9 cellular contexts compared by ENCODE assay signal in genomic region chr3:186929676-186930075, GRCh38. TPM values are rescaled to one million over a fixed set of nuclear protein-coding genes. Genes with fewer than 3 reads are reported as not detected.
DNase-seq lines count a peak whose midpoint lies in the region; ATAC-seq and TF ChIP-seq lines count a peak whose summit lies in the region.
"Had no signal": no experiment of that assay in that cellular context is flagged by ENCODE, and none has a peak within 500 bp of the region (broad histone marks: within the 10 kb centered on the region; RNA-seq: fewer than 3 reads in every experiment).

No MANE protein-coding gene starts in this region.

- H3K27ac ChIP-seq in DOHH2 (ENCODE audit: low read depth, low read length) = no peak overlapping the region
- H3K27ac ChIP-seq in Panc1 (ENCODE audit: low read length) = no peak overlapping the region
- peak overlapping the region; percentile 21 for H3K27ac ChIP-seq in epithelial cell of prostate
- H3K27ac ChIP-seq in ovary = no peak overlapping the region
- H3K27ac ChIP-seq: SJSA1 had no signal

- H3K4me1 ChIP-seq in DOHH2 (ENCODE audit: control insufficient read depth, low read length) (peaks cover 56% of the 10 kb centered on the region), Panc1 (ENCODE audit: control insufficient read depth, insufficient read depth, low read length) (peaks cover 11% of the 10 kb centered on the region), ovary (ENCODE audit: insufficient read depth) (peaks cover 4% of the 10 kb centered on the region)

- peak overlapping the region; percentile 91 for H3K4me3 ChIP-seq in DOHH2 (ENCODE audit: low read length)
- peak overlapping the region; percentile 55 to 61; a peak in 3 of 4 replicates for H3K4me3 ChIP-seq in Panc1 (ENCODE audit: low read depth in 2 of 2, low read length in 2 of 2)
- peak overlapping the region; percentile 50 for H3K4me3 ChIP-seq in ovary

- BruUV-seq in Panc1 (replicated peaks; lab: Mats Ljungman, UMichigan) = no TSS peak

- H3K9me3 ChIP-seq in DOHH2 (ENCODE audit: control insufficient read depth, insufficient read depth, low read length) (no peaks in the 10 kb centered on the region), Panc1 (ENCODE audit: control insufficient read depth, insufficient read depth, low read depth, low read length) (no peaks in the 10 kb centered on the region), ovary (no peaks in the 10 kb centered on the region)
- H3K9me3 ChIP-seq: SJSA1 had no signal

- H4K20me1 ChIP-seq in DOHH2 (ENCODE audit: control insufficient read depth, insufficient read depth, low read depth, low read length) = peaks cover 20% of the 10 kb centered on the region

- peaks cover 43% of the 10 kb centered on the region for H3K79me2 ChIP-seq in DOHH2 (ENCODE audit: control insufficient read depth, low read length)

- TF ChIP-seq EP300 in ovary (IDR thresholded peaks at IDR 0.05) = no peak

- CTCF ChIA-PET in Panc1 (lab: Charles Lee) = no interaction called here

- no peaks in the 10 kb centered on the region for H3K27me3 ChIP-seq in DOHH2 (ENCODE audit: control insufficient read depth, low read length)
- peaks cover 5% of the 10 kb centered on the region for H3K27me3 ChIP-seq in Panc1 (ENCODE audit: control insufficient read depth, insufficient read depth, low read length)
- no peaks in the 10 kb centered on the region for H3K27me3 ChIP-seq in ovary

- POLR2A ChIA-PET in Panc1 (lab: Charles Lee) = no interaction called here

- no peaks in the 10 kb centered on the region for H3K9me2 ChIP-seq in DOHH2 (replicated peaks; ENCODE audit: control insufficient read depth, low read length)

- ATAC-seq in Panc1 (no peak), HG02759 (IDR thresholded peaks at IDR 0.05; ENCODE audit: unreplicated experiment) (no peak), GM18505 (IDR thresholded peaks at IDR 0.05; ENCODE audit: unreplicated experiment) (no peak)

- DNase-seq in Panc1 (ENCODE audit: low read depth, low spot score) = no peak
- DNase-seq in epithelial cell of prostate (ENCODE audit: low read depth, low spot score) = no peak
- no peak for DNase-seq in ovary
- DNase-seq in ureter (ENCODE audit: low spot score) = no peak
- DNase-seq in UCSD-AML1 (lab: John Stamatoyannopoulos, UW; ENCODE audit: unreplicated experiment) = no peak

- 73 to 85% (median 77%) methylated on average over 11 of the region's 11 CpGs for WGBS in ovary, 3 donors

- TF ChIP-seq CTCF in DOHH2 (IDR thresholded peaks at IDR 0.05; ENCODE audit: low read depth, low read length, poor library complexity, severe bottlenecking) = no peak
- no peak for TF ChIP-seq CTCF in Panc1 (IDR thresholded peaks at IDR 0.05)
- TF ChIP-seq CTCF in ovary (IDR thresholded peaks at IDR 0.05) = no peak

- H3F3A ChIP-seq in DOHH2 (ENCODE audit: control insufficient read depth, insufficient read depth) = peaks cover 9% of the 10 kb centered on the region; the same call in 1 of the 2 replicates

- peaks cover 39% of the 10 kb centered on the region for H3K36me3 ChIP-seq in DOHH2 (ENCODE audit: control insufficient read depth, low read length)
- H3K36me3 ChIP-seq in Panc1 (ENCODE audit: control insufficient read depth, insufficient read depth, low read length) = no peaks in the 10 kb centered on the region
- no peaks in the 10 kb centered on the region for H3K36me3 ChIP-seq in ovary
- H3K36me3 ChIP-seq: SJSA1 had no signal

- no peak for TF ChIP-seq POLR2A in ovary (IDR thresholded peaks at IDR 0.05)
- TF ChIP-seq POLR2A in GM18505 (IDR thresholded peaks at IDR 0.05; ENCODE audit: borderline replicate concordance, extremely low read depth, insufficient read depth, insufficient read length) = no peak

- intact Hi-C loops in Panc1 (cut with micrococcal nuclease; ENCODE audit: unreplicated experiment) = no loop called here
- intact Hi-C loops in ovary (cut with DNase I) = loop anchor here in 1 of 4 donors (5.0 kb wide), 1 partner anchor 48 kb away; no protein-coding TSS in a partner anchor

- in situ Hi-C loops in Panc1 (cut with HindIII; ENCODE audit: low pct_unique_long_range_greater_than_20kb, low sequenced_read_pairs) = no loop called here

- peak overlapping the region; percentile 78 for H3K4me2 ChIP-seq in DOHH2 (ENCODE audit: low read length)

RNA-seq across cellular contexts. Expression of gene ST6GAL1, which starts 0.7 kb away (rescaled TPM):
- total RNA-seq in Panc1 (2021; ENCODE audit: unreplicated experiment) = 3.3 TPM
- polyA plus RNA-seq in Panc1 (2012; ENCODE audit: insufficient read length) = 2.7 TPM
- total RNA-seq in ovary = 10 to 100 TPM; 10.6 to 30.2 (median 28.1) TPM
- 10 to 100 TPM; 13.7 to 55.2 TPM for polyA plus RNA-seq in ovary
- total RNA-seq in ureter = 46.0 TPM
